Comparison of ENCODE assay signal across 8 cellular contexts in the genomic region with DNA sequence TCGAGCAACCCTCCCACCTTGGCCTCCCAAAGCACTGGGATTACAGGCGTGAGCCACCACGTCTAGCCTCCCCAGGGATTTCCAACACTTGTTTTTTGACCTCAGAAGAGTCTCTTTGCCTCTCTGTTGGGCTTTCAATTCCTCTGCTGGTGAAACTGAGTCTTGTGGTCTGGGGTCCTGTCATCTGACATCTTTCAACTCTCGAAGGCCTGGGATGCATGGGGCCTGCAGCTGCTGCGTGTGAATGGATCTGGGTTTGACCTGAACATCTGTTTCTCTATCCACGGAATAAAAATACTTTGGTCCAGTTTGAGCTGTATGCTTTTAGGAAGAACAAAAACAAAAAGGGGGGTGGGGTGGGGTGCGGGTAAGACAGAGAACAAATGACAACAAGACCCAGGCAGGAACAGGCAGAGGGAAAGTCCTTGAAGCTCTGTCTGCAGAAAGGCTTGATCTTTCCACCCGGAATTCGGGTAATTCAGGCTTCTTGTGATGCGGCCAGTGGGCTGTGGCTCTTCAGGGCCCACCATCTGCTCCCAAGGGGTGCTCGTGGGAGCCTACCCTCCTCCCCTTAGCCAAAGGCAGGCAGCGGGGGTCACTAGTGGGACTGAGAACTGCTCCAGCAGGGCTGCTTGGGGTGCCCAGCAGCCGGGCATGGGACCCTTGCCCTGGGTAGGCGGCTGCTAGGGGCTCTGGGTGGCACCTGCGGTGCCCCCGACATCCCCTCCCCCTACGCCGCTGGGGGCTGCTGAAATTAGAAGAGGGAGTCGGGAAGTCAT.
A peak's percentile ranks its signal among the peaks of the same experiment; 100 is the strongest.
DNase-seq lines count a peak whose midpoint lies in the region; ATAC-seq and TF ChIP-seq lines count a peak whose summit lies in the region.

No MANE protein-coding gene starts in this region.

- no peak for TF ChIP-seq CTCF in fibroblast of villous mesenchyme (IDR thresholded peaks at IDR 0.05; ENCODE audit: insufficient read depth, low read depth, low read length)
- TF ChIP-seq CTCF in suprapubic skin (IDR thresholded peaks at IDR 0.05), result no peak
- TF ChIP-seq CTCF in lower leg skin (IDR thresholded peaks at IDR 0.05), result no peak

- H3K27ac ChIP-seq in HUES64 (ENCODE audit: low read depth, low read length) (no peak overlapping the region), suprapubic skin (peak overlapping the region; percentile 73)

- peaks cover 38% of the 10 kb centered on the region for H3K4me1 ChIP-seq in HUES64 (ENCODE audit: insufficient read depth, low read length)
- H3K4me1 ChIP-seq in suprapubic skin, result peaks cover 62% of the 10 kb centered on the region

- TF ChIP-seq EP300 in suprapubic skin (IDR thresholded peaks at IDR 0.05), result no peak

- intact Hi-C loops in lower leg skin (cut with DNase I; ENCODE audit: low total_unique reads), result no loop called here

- no peak for ATAC-seq in activated CD8-positive, alpha-beta memory T cell treated with anti-CD3 and anti-CD28 coated beads, Interleukin-2, amount 10 ng/mL, durations not matched to agents 7 days and 5 days
- no peak for ATAC-seq in GM18520 (IDR thresholded peaks at IDR 0.05; ENCODE audit: unreplicated experiment)

- peaks cover 27% of the 10 kb centered on the region for H3K27me3 ChIP-seq in HUES64 (ENCODE audit: insufficient read depth, low read length)
- H3K27me3 ChIP-seq in suprapubic skin, result no peaks in the 10 kb centered on the region

- DNase-seq in activated CD8-positive, alpha-beta memory T cell treated with anti-CD3 and anti-CD28 coated beads, Interleukin-2, amount 10 ng/mL, durations not matched to agents 7 days and 5 days, result no peak
- DNase-seq in activated CD8-positive, alpha-beta memory T cell treated with anti-CD3 and anti-CD28 coated beads, Interleukin-2, amount 50 U/mL, for 4 hours, result no peak
- DNase-seq in fibroblast of villous mesenchyme (ENCODE audit: low read depth) (peak; percentile 46), suprapubic skin (ENCODE audit: low spot score in 2 of 2) (no peak), lower leg skin (ENCODE audit: low spot score in 2 of 2) (no peak), NCI-H2227 (lab: John Stamatoyannopoulos, UW; ENCODE audit: unreplicated experiment) (no peak)

- 62% methylated on average over 19 of the region's 19 CpGs for WGBS in HUES64
- 67% methylated on average over 17 of the region's 19 CpGs for WGBS in suprapubic skin
- 62 to 67% methylated on average over 17 to 18 of the region's 19 CpGs for WGBS in lower leg skin, 2 donors

- CTCF ChIA-PET in activated CD8-positive, alpha-beta memory T cell treated with anti-CD3 and anti-CD28 coated beads, Interleukin-2, amount 10 ng/mL, durations not matched to agents 7 days and 5 days (lab: Charles Lee), result interaction anchor here (0.5 to 2.6 kb wide), 8 partner anchors 10 to 116 kb away, joined by 3 to 11 read pairs (median 3); no protein-coding TSS in a partner anchor

- H3K9ac ChIP-seq in HUES64 (ENCODE audit: low read depth, low read length), result peak overlapping the region; percentile 3; the same call in 1 of the 2 replicates

- TF ChIP-seq POLR2A in suprapubic skin (IDR thresholded peaks at IDR 0.05) (no peak), lower leg skin (IDR thresholded peaks at IDR 0.05) (no peak)

- H3K4me3 ChIP-seq in HUES64 (ENCODE audit: low read length) (peak overlapping the region; percentile 54), fibroblast of villous mesenchyme (ENCODE audit: low read depth, low read length) (no peak overlapping the region), suprapubic skin (peak overlapping the region; percentile 45), lower leg skin (ENCODE audit: low read depth, poor library complexity, severe bottlenecking) (no peak overlapping the region)

- peaks cover 46% of the 10 kb centered on the region for H3K4me1 Mint-ChIP-seq in activated CD8-positive, alpha-beta memory T cell treated with anti-CD3 and anti-CD28 coated beads, Interleukin-2, amount 10 ng/mL, durations not matched to agents 7 days and 5 days

- no peaks in the 10 kb centered on the region for H3K9me3 Mint-ChIP-seq in activated CD8-positive, alpha-beta memory T cell treated with anti-CD3 and anti-CD28 coated beads, Interleukin-2, amount 10 ng/mL, durations not matched to agents 7 days and 5 days (ENCODE audit: low read depth)

- H3K36me3 Mint-ChIP-seq in activated CD8-positive, alpha-beta memory T cell treated with anti-CD3 and anti-CD28 coated beads, Interleukin-2, amount 10 ng/mL, durations not matched to agents 7 days and 5 days, result peaks cover 8% of the 10 kb centered on the region

- H3K36me3 ChIP-seq in HUES64 (ENCODE audit: insufficient read depth, low read length), result no peaks in the 10 kb centered on the region
- no peaks in the 10 kb centered on the region for H3K36me3 ChIP-seq in suprapubic skin

- peak overlapping the region; percentile 72 for H3K4me3 Mint-ChIP-seq in activated CD8-positive, alpha-beta memory T cell treated with anti-CD3 and anti-CD28 coated beads, Interleukin-2, amount 10 ng/mL, durations not matched to agents 7 days and 5 days

- H3K27ac Mint-ChIP-seq in activated CD8-positive, alpha-beta memory T cell treated with anti-CD3 and anti-CD28 coated beads, Interleukin-2, amount 10 ng/mL, durations not matched to agents 7 days and 5 days, result peak overlapping the region; percentile 95

- no peaks in the 10 kb centered on the region for H3K9me3 ChIP-seq in HUES64 (ENCODE audit: insufficient read depth, low read depth, low read length)
- no peaks in the 10 kb centered on the region for H3K9me3 ChIP-seq in suprapubic skin

- H3K27me3 Mint-ChIP-seq in activated CD8-positive, alpha-beta memory T cell treated with anti-CD3 and anti-CD28 coated beads, Interleukin-2, amount 10 ng/mL, durations not matched to agents 7 days and 5 days, result peaks cover 68% of the 10 kb centered on the region

Comparison
In these comparisons a context has a peak if more than half of its experiments do, and no peak if none do; other contexts are left out.
1. H3K4me3 ChIP-seq: peak in HUES64 (single experiment) and suprapubic skin (single experiment); none in fibroblast of villous mesenchyme (single experiment) and lower leg skin (single experiment).